ENCODE assay signal across 20 cellular contexts in genomic region chr11:124396847-124397246, GRCh38. TPM values are rescaled to one million over a fixed set of nuclear protein-coding genes. Genes with fewer than 3 reads are reported as not detected.
"Had no signal": no experiment of that assay in that cellular context is flagged by ENCODE, and none has a peak within 500 bp of the region (broad histone marks: within the 10 kb centered on the region; RNA-seq: fewer than 3 reads in every experiment).

No MANE protein-coding gene starts in this region.

RNA-seq across cellular contexts. Expression of gene OR8B3, which starts 2.0 kb away (rescaled TPM):
- total RNA-seq: kidney epithelial cell, left ventricle myocardium inferior, lower leg skin, lung, mesothelial cell of epicardium, mononuclear cell, natural killer cell, occipital lobe, osteocyte, posterior vena cava, psoas muscle, sigmoid colon, skeletal muscle tissue, smooth muscle cell, temporal lobe, tibial nerve, ureter, vagina had no signal
- polyA plus RNA-seq: immature natural killer cell, lung, psoas muscle, sigmoid colon, smooth muscle cell, thymus had no signal

RNA-seq across cellular contexts. Expression of gene OR8B2, which starts 12.5 kb away (rescaled TPM):
- total RNA-seq: kidney epithelial cell, left ventricle myocardium inferior, lower leg skin, lung, mesothelial cell of epicardium, mononuclear cell, natural killer cell, occipital lobe, osteocyte, posterior vena cava, psoas muscle, sigmoid colon, skeletal muscle tissue, smooth muscle cell, temporal lobe, tibial nerve, ureter, vagina had no signal
- polyA plus RNA-seq: immature natural killer cell, lung, psoas muscle, sigmoid colon, smooth muscle cell had no signal

RNA-seq across cellular contexts. Expression of gene OR8B4, which starts 27.8 kb away (rescaled TPM):
- total RNA-seq: kidney epithelial cell, left ventricle myocardium inferior, lower leg skin, lung, mesothelial cell of epicardium, mononuclear cell, natural killer cell, occipital lobe, osteocyte, posterior vena cava, psoas muscle, sigmoid colon, skeletal muscle tissue, smooth muscle cell, temporal lobe, tibial nerve, ureter, vagina had no signal
- polyA plus RNA-seq: immature natural killer cell, lung, psoas muscle, sigmoid colon, smooth muscle cell, thymus had no signal

RNA-seq across cellular contexts. Expression of gene OR8B8, which starts 48.6 kb away (rescaled TPM):
- total RNA-seq: kidney epithelial cell, left ventricle myocardium inferior, lower leg skin, lung, mesothelial cell of epicardium, mononuclear cell, natural killer cell, occipital lobe, osteocyte, posterior vena cava, psoas muscle, sigmoid colon, skeletal muscle tissue, smooth muscle cell, temporal lobe, tibial nerve, ureter, vagina had no signal
- polyA plus RNA-seq: immature natural killer cell, lung, psoas muscle, sigmoid colon, smooth muscle cell had no signal
